In the genomic region with DNA sequence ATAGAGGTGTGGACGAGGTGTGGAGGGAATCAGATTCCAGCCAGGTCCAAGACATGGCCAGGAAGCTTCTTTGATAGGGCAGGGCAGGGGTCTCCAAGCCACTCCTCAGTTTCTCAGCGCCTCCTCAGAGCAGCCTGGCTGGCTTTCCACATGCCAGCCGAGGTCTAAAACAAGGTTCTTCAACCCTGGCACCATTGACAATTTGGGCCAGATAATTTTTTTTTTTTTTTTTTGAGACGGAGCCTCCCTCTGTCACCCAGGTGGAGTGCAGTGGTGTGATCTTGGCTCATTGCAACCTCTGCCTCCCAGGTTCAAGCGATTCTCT, we compare ENCODE assay signal across 13 cellular contexts. TPM values are rescaled to one million over a fixed set of nuclear protein-coding genes. Genes with fewer than 3 reads are reported as not detected.
A peak's percentile ranks its signal among the peaks of the same experiment; 100 is the strongest.
DNase-seq lines count a peak whose midpoint lies in the region; ATAC-seq and TF ChIP-seq lines count a peak whose summit lies in the region.
"Had no signal": no experiment of that assay in that cellular context is flagged by ENCODE, and none has a peak within 500 bp of the region (broad histone marks: within the 10 kb centered on the region; RNA-seq: fewer than 3 reads in every experiment).

No MANE protein-coding gene starts in this region.

- no peak overlapping the region for H3K27ac Mint-ChIP-seq in immature natural killer cell
- H3K27ac Mint-ChIP-seq: activated naive CD8-positive, alpha-beta T cell had no signal

- H3K4me1 ChIP-seq in HEK293 (ENCODE audit: control insufficient read depth, insufficient read depth, low read length) (no peaks in the 10 kb centered on the region), left lung (peaks cover 14 to 52% of the 10 kb centered on the region in 2 donors), sigmoid colon (peaks cover 0 to 63% (median 62%) of the 10 kb centered on the region in 4 donors)

- H3K27ac ChIP-seq in HEK293 (ENCODE audit: extremely low read depth, low read depth, low read length) (no peak overlapping the region), left lung (peak overlapping the region; percentile 59 to 71), sigmoid colon (peak overlapping the region; percentile 76 to 89 (median 88))
- H3K27ac ChIP-seq: tibial artery had no signal

- no peak overlapping the region for H3K4me3 ChIP-seq in HEK293 (ENCODE audit: low read depth, low read length)
- H3K4me3 ChIP-seq in left lung, result no peak overlapping the region
- no peak overlapping the region for H3K4me3 ChIP-seq in sigmoid colon
- H3K4me3 ChIP-seq: tibial artery had no signal

- peaks cover 0 to 2% (median 0%) of the 10 kb centered on the region in 3 donors for H3K27me3 Mint-ChIP-seq in immature natural killer cell (ENCODE audit: low read depth in 3 of 3)
- H3K27me3 Mint-ChIP-seq: activated naive CD8-positive, alpha-beta T cell had no signal

- ATAC-seq in SK-N-SH treated with all-trans-retinoic acid at 6 μM for 48 hours (peak; percentile 60; the same call in 1 of the 3 replicates), left lung (no peak)

- H3K36me3 ChIP-seq in HEK293 (ENCODE audit: control insufficient read depth in 2 of 2, insufficient read depth in 1 of 2, low read length in 2 of 2) (no peaks in the 10 kb centered on the region), left lung (peaks cover 0 to 11% of the 10 kb centered on the region in 2 donors), sigmoid colon (no peaks in the 10 kb centered on the region)

- no peak overlapping the region for H3K4me3 Mint-ChIP-seq in immature natural killer cell
- H3K4me3 Mint-ChIP-seq: activated naive CD8-positive, alpha-beta T cell had no signal

- H3K9me3 Mint-ChIP-seq in immature natural killer cell, result no peaks in the 10 kb centered on the region

- TF ChIP-seq POLR2A in sigmoid colon (IDR thresholded peaks at IDR 0.05), result no peak

- H3K4me1 Mint-ChIP-seq in immature natural killer cell, result peaks cover 11 to 23% of the 10 kb centered on the region in 2 donors

- no peak for TF ChIP-seq CTCF in HEK293 (tag by site-specific recombination; IDR thresholded peaks at IDR 0.05)
- TF ChIP-seq CTCF in left lung (IDR thresholded peaks at IDR 0.05), result no peak
- no peak for TF ChIP-seq CTCF in sigmoid colon (IDR thresholded peaks at IDR 0.05)

- TF ChIP-seq EP300 in sigmoid colon (IDR thresholded peaks at IDR 0.05), result no peak

- WGBS in sigmoid colon, 2 donors, result 25 to 60% methylated on average over 5 of the region's 5 CpGs

- DNase-seq in left lung (no peak), sigmoid colon (no peak), NCI-H345 (lab: John Stamatoyannopoulos, UW) (no peak), immature natural killer cell (no peak), NAMALWA (ENCODE audit: low spot score) (no peak)
- DNase-seq in stimulated activated CD4-positive, alpha-beta T cell treated with anti-CD3 and anti-CD28 coated beads, Interleukin-4, amount 100 ng/mL, for 4 hours, result no peak
- DNase-seq: caudate nucleus; NCI-H526 treated with DMSO at 0.1 percent for 48 hours; stimulated activated CD4-positive, alpha-beta T cell treated with anti-CD3 and anti-CD28 coated beads, Interleukin-1b, Interleukin-23, amount 100 ng/mL, for 48 hours; tibial artery had no signal

- CTCF ChIA-PET in HEK293 (lab: Yijun Ruan, JAX), result interaction anchor here (0.6 to 1.6 kb wide), 3 partner anchors 72 to 1825 kb away, joined by 3 to 4 read pairs (median 3); no protein-coding TSS in a partner anchor

- no peaks in the 10 kb centered on the region for H3K9me3 ChIP-seq in HEK293 (ENCODE audit: control insufficient read depth, insufficient read depth, low read depth, low read length)
- no peaks in the 10 kb centered on the region for H3K9me3 ChIP-seq in left lung
- H3K9me3 ChIP-seq in sigmoid colon, result no peaks in the 10 kb centered on the region
- H3K9me3 ChIP-seq: tibial artery had no signal

- intact Hi-C loops in left lung (cut with DNase I), result no loop called here
- intact Hi-C loops in sigmoid colon (cut with DNase I), result loop anchor here (2.0 kb wide), 2 partner anchors 57 to 181 kb away; no protein-coding TSS in a partner anchor

- no peaks in the 10 kb centered on the region for H3K27me3 ChIP-seq in left lung
- H3K27me3 ChIP-seq in sigmoid colon, result no peaks in the 10 kb centered on the region
- H3K27me3 ChIP-seq: tibial artery had no signal

- peaks cover 8 to 19% (median 17%) of the 10 kb centered on the region in 3 donors for H3K36me3 Mint-ChIP-seq in immature natural killer cell

- POLR2A ChIA-PET in HEK293 (lab: Yijun Ruan, JAX), result no interaction called here

TF ChIP-seq in HEK293, 187 proteins besides CTCF, POLR2A, EP300 and RAD21 (continues in another document):
- TF ChIP-seq ZBTB48 (tag by site-specific recombination; IDR thresholded peaks at IDR 0.05) (no peak), ZNF366 (tag by site-specific recombination; conservative IDR thresholded peaks at IDR 0.05) (0 out of 2 replicates have a peak, but pooled peaks have one; percentile 2), ZNF585B (tag by site-specific recombination; IDR thresholded peaks at IDR 0.05) (no peak)
- TF ChIP-seq, protein P1, sequence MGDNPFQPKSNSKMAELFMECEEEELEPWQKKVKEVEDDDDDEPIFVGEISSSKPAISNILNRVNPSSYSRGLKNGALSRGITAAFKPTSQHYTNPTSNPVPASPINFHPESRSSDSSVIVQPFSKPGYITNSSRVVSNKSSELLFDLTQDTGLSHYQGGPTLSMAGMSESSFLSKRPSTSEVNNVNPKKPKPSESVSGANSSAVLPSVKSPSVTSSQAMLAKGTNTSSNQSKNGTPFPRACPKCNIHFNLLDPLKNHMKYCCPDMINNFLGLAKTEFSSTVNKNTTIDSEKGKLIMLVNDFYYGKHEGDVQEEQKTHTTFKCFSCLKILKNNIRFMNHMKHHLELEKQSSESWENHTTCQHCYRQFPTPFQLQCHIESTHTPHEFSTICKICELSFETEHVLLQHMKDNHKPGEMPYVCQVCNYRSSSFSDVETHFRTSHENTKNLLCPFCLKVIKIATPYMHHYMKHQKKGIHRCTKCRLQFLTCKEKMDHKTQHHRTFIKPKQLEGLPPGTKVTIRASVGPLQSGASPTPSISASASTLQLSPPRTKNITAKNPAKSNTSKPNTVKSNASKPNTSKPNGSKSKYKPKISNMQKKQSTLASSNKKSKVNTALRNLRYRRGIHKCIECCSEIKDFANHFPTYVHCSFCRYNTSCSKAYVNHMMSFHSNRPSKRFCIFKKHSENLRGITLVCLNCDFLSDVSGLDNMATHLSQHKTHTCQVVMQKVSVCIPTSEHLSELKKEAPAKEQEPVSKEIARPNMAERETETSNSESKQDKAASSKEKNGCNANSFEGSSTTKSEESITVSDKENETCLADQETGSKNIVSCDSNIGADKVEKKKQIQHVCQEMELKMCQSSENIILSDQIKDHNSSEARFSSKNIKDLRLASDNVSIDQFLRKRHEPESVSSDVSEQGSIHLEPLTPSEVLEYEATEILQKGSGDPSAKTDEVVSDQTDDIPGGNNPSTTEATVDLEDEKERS (tag by site-specific recombination; IDR thresholded peaks at IDR 0.05), result no peak

TF ChIP-seq in SK-N-SH treated with all-trans-retinoic acid at 6 μM for 48 hours, 23 proteins besides CTCF, POLR2A, EP300 and RAD21 (continues in another document):
- TF ChIP-seq ESRRG (CRISPR knock-in tag; IDR thresholded peaks at IDR 0.05), result no peak
- TF ChIP-seq BACH2 (CRISPR knock-in tag; IDR thresholded peaks at IDR 0.05; ENCODE audit: borderline replicate concordance), result no peak
- no peak for TF ChIP-seq ZNF70 (CRISPR knock-in tag; IDR thresholded peaks at IDR 0.05)
- no peak for TF ChIP-seq TSHZ2 (CRISPR knock-in tag; IDR thresholded peaks at IDR 0.05)
- no peak for TF ChIP-seq RARB (CRISPR knock-in tag; IDR thresholded peaks at IDR 0.05)
- TF ChIP-seq PATZ1 (CRISPR knock-in tag; IDR thresholded peaks at IDR 0.05; ENCODE audit: borderline replicate concordance), result no peak

RNA-seq across cellular contexts. Expression of gene CHMP4B, which starts 21.3 kb away (rescaled TPM):
- total RNA-seq in left lung (10 to 100 TPM; 83.2 to 90.5 TPM), sigmoid colon (100 to 1,000 TPM; 102 to 115 (median 108) TPM)
- polyA plus RNA-seq in sigmoid colon (100 to 1,000 TPM; 212 to 394 (median 250) TPM), immature natural killer cell (1 to 10 TPM; 1.3 to 8.1 (median 3.7) TPM)

RNA-seq across cellular contexts. Expression of gene ZNF341, which starts 58.0 kb away (rescaled TPM):
- 1 to 10 TPM; 4.9 to 5.2 TPM for total RNA-seq in left lung
- 1 to 10 TPM; 1.2 to 2.5 (median 1.7) TPM for total RNA-seq in sigmoid colon
- 1 to 10 TPM; 3.0 to 7.9 (median 5.5) TPM for polyA plus RNA-seq in sigmoid colon
- polyA plus RNA-seq in immature natural killer cell, result 1 to 10 TPM in 2 of 3 donors, under 1 TPM in 1; 0.79 to 3.8 (median 1.7) TPM
